18 cellular contexts compared by ENCODE assay signal in genomic region chr10:90306187-90306586, GRCh38.
DNase-seq lines count a peak whose midpoint lies in the region; ATAC-seq, FAIRE-seq and TF ChIP-seq lines count a peak whose summit lies in the region.
"Had no signal": no experiment of that assay in that cellular context is flagged by ENCODE, and none has a peak within 500 bp of the region (broad histone marks: within the 10 kb centered on the region; RNA-seq: fewer than 3 reads in every experiment).

No MANE protein-coding gene starts in this region.

- H3K9ac ChIP-seq in HCT116 (ENCODE audit: low read length) (peak overlapping the region; percentile 19), endothelial cell of umbilical vein (replicated peaks; ENCODE audit: extremely low read depth, insufficient read depth, low read length) (no peak overlapping the region)
- H3K9ac ChIP-seq: neural progenitor cell had no signal

- peak overlapping the region; percentile 76; the same call in 1 of the 2 replicates for H3K27ac ChIP-seq in HCT116 (ENCODE audit: low read depth, low read length)
- peak overlapping the region; percentile 58 for H3K27ac ChIP-seq in endothelial cell of umbilical vein (ENCODE audit: insufficient read depth, low read depth, low read length)
- no peak overlapping the region for H3K27ac ChIP-seq in ovary
- H3K27ac ChIP-seq: dorsolateral prefrontal cortex, neural progenitor cell, suprapubic skin had no signal

- H3K4me3 ChIP-seq in HCT116 (replicated peaks in 1 of 2; ENCODE audit: low read depth in 1 of 2, low read length in 2 of 2) (no peak overlapping the region), endothelial cell of umbilical vein (replicated peaks in 1 of 3; ENCODE audit: insufficient read depth in 1 of 3, low read depth in 1 of 3, low read length in 3 of 3) (no peak overlapping the region), ovary (no peak overlapping the region), lower leg skin (ENCODE audit: low read depth, poor library complexity, severe bottlenecking) (no peak overlapping the region)
- H3K4me3 ChIP-seq: dorsolateral prefrontal cortex, neural progenitor cell, suprapubic skin had no signal

- H3K4me1 Mint-ChIP-seq in osteocyte (ENCODE audit: unreplicated experiment) = peaks cover 42% of the 10 kb centered on the region

- dilution Hi-C loops in endothelial cell of umbilical vein (cut with MboI; ENCODE audit: extremely low pct_ligation_motif_present, low sequenced_read_pairs) = no loop called here

- H3K27me3 ChIP-seq in HCT116 (ENCODE audit: insufficient read depth, low read length) (no peaks in the 10 kb centered on the region), endothelial cell of umbilical vein (ENCODE audit: control insufficient read depth in 2 of 2, insufficient read depth in 2 of 2, low read length in 2 of 2) (no peaks in the 10 kb centered on the region), ovary (no peaks in the 10 kb centered on the region)
- H3K27me3 ChIP-seq: neural progenitor cell, suprapubic skin had no signal

- no peak for TF ChIP-seq EP300 in ovary (IDR thresholded peaks at IDR 0.05)

- no peaks in the 10 kb centered on the region for H3K27me3 Mint-ChIP-seq in osteocyte (ENCODE audit: unreplicated experiment)

- H2AFZ ChIP-seq in HCT116 (ENCODE audit: low read depth, low read length, poor library complexity, severe bottlenecking) = no peak overlapping the region
- no peak overlapping the region for H2AFZ ChIP-seq in endothelial cell of umbilical vein (ENCODE audit: low read depth, low read length)

- H3K36me3 ChIP-seq in HCT116 (ENCODE audit: control insufficient read depth in 1 of 2, insufficient read depth in 2 of 2, low read length in 2 of 2) (peaks cover 0 to 10% of the 10 kb centered on the region in 2 experiments; a peak in 2 of 4 replicates), endothelial cell of umbilical vein (ENCODE audit: control insufficient read depth in 2 of 2, extremely low read depth in 1 of 2, insufficient read depth in 2 of 2, low read length in 2 of 2) (no peaks in the 10 kb centered on the region), ovary (no peaks in the 10 kb centered on the region)
- H3K36me3 ChIP-seq: neural progenitor cell, suprapubic skin had no signal

- H3K9me3 Mint-ChIP-seq in osteocyte (ENCODE audit: unreplicated experiment) = no peaks in the 10 kb centered on the region

- CTCF ChIA-PET in HCT116 (lab: Charles Lee) = no interaction called here
- CTCF ChIA-PET in endothelial cell of umbilical vein (lab: Charles Lee) = interaction anchor here (1.0 kb wide), 1 partner anchor 18 kb away, joined by 4 read pairs; no protein-coding TSS in a partner anchor

- no TSS peak for BruUV-seq in HCT116 (replicated peaks; lab: Mats Ljungman, UMichigan)
- BruUV-seq in endothelial cell of umbilical vein (replicated peaks; lab: Mats Ljungman, UMichigan) = no TSS peak

- POLR2A ChIA-PET in HCT116 (lab: Charles Lee) (no interaction called here), endothelial cell of umbilical vein (lab: Charles Lee) (no interaction called here)

- H3K4me1 ChIP-seq in HCT116 (ENCODE audit: control insufficient read depth in 1 of 2, insufficient read depth in 2 of 2, low read length in 2 of 2) (peaks cover 24 to 41% of the 10 kb centered on the region in 2 experiments), endothelial cell of umbilical vein (ENCODE audit: control insufficient read depth, extremely low read depth, insufficient read depth, low read length) (peaks cover 10% of the 10 kb centered on the region), ovary (ENCODE audit: insufficient read depth) (no peaks in the 10 kb centered on the region)
- H3K4me1 ChIP-seq: suprapubic skin had no signal

- H3K36me3 Mint-ChIP-seq in osteocyte (ENCODE audit: unreplicated experiment) = no peaks in the 10 kb centered on the region
- H3K36me3 Mint-ChIP-seq: activated naive CD8-positive, alpha-beta T cell; neural progenitor cell had no signal

- DNase-seq in HCT116 (ENCODE audit: low read depth, low spot score) = peak; percentile 77
- DNase-seq in RCC 7860 (ENCODE audit: low spot score) = peak; percentile 74
- peak; percentile 98 for DNase-seq in endothelial cell of umbilical vein (ENCODE audit: low read depth, low spot score)
- no peak for DNase-seq in osteocyte (ENCODE audit: extremely low spot score, unreplicated experiment)
- DNase-seq in ovary = no peak
- no peak for DNase-seq in lower leg skin (ENCODE audit: low spot score in 2 of 2)
- no peak for DNase-seq in cerebellum (ENCODE audit: low spot score)
- no peak for DNase-seq in GM13976 (ENCODE audit: low spot score)
- DNase-seq: activated CD8-positive, alpha-beta memory T cell treated with anti-CD3 and anti-CD28 coated beads, Interleukin-2, amount 50 U/mL, for 48 hours; dorsolateral prefrontal cortex; left ventricle myocardium superior; NCI-H1436 treated with DMSO at 0.1 percent for 48 hours; NCI-H524 treated with DMSO at 0.1 percent for 48 hours; small intestine had no signal

- no peak overlapping the region for H3K4me3 Mint-ChIP-seq in osteocyte (ENCODE audit: unreplicated experiment)
- H3K4me3 Mint-ChIP-seq: activated naive CD8-positive, alpha-beta T cell; neural progenitor cell had no signal

- H3K9me3 ChIP-seq in HCT116 (ENCODE audit: control insufficient read depth in 1 of 2, insufficient read depth in 1 of 2, low read depth in 1 of 2, low read length in 2 of 2) (no peaks in the 10 kb centered on the region; a peak in 1 of 4 replicates), endothelial cell of umbilical vein (replicated peaks; ENCODE audit: control insufficient read depth, insufficient read depth, low read length) (no peaks in the 10 kb centered on the region), ovary (no peaks in the 10 kb centered on the region)
- H3K9me3 ChIP-seq: suprapubic skin had no signal

- in situ Hi-C loops in GM13976 (cut with MboI; ENCODE audit: low sequenced_read_pairs, unreplicated experiment) = no loop called here

- no peaks in the 10 kb centered on the region for H3K9me2 ChIP-seq in HCT116 (ENCODE audit: insufficient read depth)

- no peaks in the 10 kb centered on the region for H3K9me1 ChIP-seq in endothelial cell of umbilical vein (replicated peaks; ENCODE audit: control insufficient read depth, extremely low read depth, insufficient read depth, low read length)

- H4K20me1 ChIP-seq in HCT116 (ENCODE audit: insufficient read depth) = no peaks in the 10 kb centered on the region
- H4K20me1 ChIP-seq in endothelial cell of umbilical vein (replicated peaks; ENCODE audit: control insufficient read depth, extremely low read depth, insufficient read depth, low read length) = no peaks in the 10 kb centered on the region

- peak overlapping the region; percentile 91 for H3K27ac Mint-ChIP-seq in osteocyte (ENCODE audit: unreplicated experiment)
- H3K27ac Mint-ChIP-seq: activated naive CD8-positive, alpha-beta T cell; neural progenitor cell had no signal

- no peak for TF ChIP-seq POLR2A in HCT116 (IDR thresholded peaks at IDR 0.05; ENCODE audit: borderline replicate concordance, extremely low read depth, insufficient read depth, insufficient read length)
- no peak for TF ChIP-seq POLR2A in endothelial cell of umbilical vein (IDR thresholded peaks at IDR 0.05; ENCODE audit: low read depth, low read length)
- no peak for TF ChIP-seq POLR2A in ovary (IDR thresholded peaks at IDR 0.05)
- no peak for TF ChIP-seq POLR2A in lower leg skin (IDR thresholded peaks at IDR 0.05)

- intact Hi-C loops in HCT116 (cut with micrococcal nuclease) (no loop called here), endothelial cell of umbilical vein (cut with micrococcal nuclease) (loop anchor here (1.0 to 5.0 kb wide), 2 partner anchors 8 to 111 kb away; no protein-coding TSS in a partner anchor), ovary (cut with DNase I) (no loop called here), lower leg skin (cut with DNase I; ENCODE audit: low total_unique reads) (no loop called here)

- H3K4me2 ChIP-seq in HCT116 (ENCODE audit: low read length) (peak overlapping the region; percentile 41), endothelial cell of umbilical vein (ENCODE audit: insufficient read depth, low read length) (peak overlapping the region; percentile 61)
- H3K4me2 ChIP-seq: neural progenitor cell had no signal

- TF ChIP-seq RAD21 in HCT116 (IDR thresholded peaks at IDR 0.05; ENCODE audit: low read depth) = no peak

- TF ChIP-seq CTCF in HCT116 (IDR thresholded peaks at IDR 0.05 in 2 of 3, conservative IDR thresholded peaks at IDR 0.05 in 1 of 3; ENCODE audit: borderline replicate concordance in 1 of 3, insufficient read depth in 1 of 3, low read depth in 2 of 3, low read length in 2 of 3) (no peak), endothelial cell of umbilical vein (IDR thresholded peaks at IDR 0.05; ENCODE audit: extremely low read depth in 1 of 2, insufficient read depth in 1 of 2, low read depth in 1 of 2, low read length in 2 of 2) (no peak), osteocyte (IDR thresholded peaks at IDR 0.05) (no peak), ovary (IDR thresholded peaks at IDR 0.05) (no peak), lower leg skin (IDR thresholded peaks at IDR 0.05) (no peak), GM13976 (IDR thresholded peaks at IDR 0.05; ENCODE audit: borderline replicate concordance, control extremely low read depth, extremely low read depth, insufficient read depth, missing control alignments) (no peak)

- RAD21 ChIA-PET in HCT116 (lab: Charles Lee; ENCODE audit: low non-redundant PET in 1 of 2, low total read pairs in 2 of 2, uncharacterized antibody in 2 of 2, unreplicated experiment in 2 of 2) = no interaction called here

- H3K79me2 ChIP-seq in HCT116 (ENCODE audit: insufficient read depth, low read length) = no peaks in the 10 kb centered on the region
- H3K79me2 ChIP-seq in endothelial cell of umbilical vein (ENCODE audit: control insufficient read depth, insufficient read depth, low read length) = no peaks in the 10 kb centered on the region

- 47 to 54% (median 49%) methylated on average over 1 of the region's 1 CpG for WGBS in ovary, 3 donors
- WGBS in lower leg skin, 2 donors = 60 to 69% methylated on average over 1 of the region's 1 CpG

- ATAC-seq in HCT116 = peak; percentile 70
- ATAC-seq: HepG2, left ventricle myocardium superior had no signal

- FAIRE-seq in RCC 7860 (lab: Jason Lieb, UNC) (no peak), endothelial cell of umbilical vein (lab: Jason Lieb, UNC) (peak; percentile 68)
- FAIRE-seq: HepG2, small intestine had no signal

TF ChIP-seq in HCT116, 20 proteins besides CTCF, POLR2A, EP300 and RAD21 (continues in another document):
- TF ChIP-seq CEBPB (IDR thresholded peaks at IDR 0.05; ENCODE audit: low read depth) = no peak
- no peak for TF ChIP-seq ELF1 (IDR thresholded peaks at IDR 0.05; ENCODE audit: borderline replicate concordance, low read depth)
- TF ChIP-seq SP1 (IDR thresholded peaks at IDR 0.05; ENCODE audit: low read depth) = peak; percentile 25; the same call in 1 of the 2 replicates
- peak; percentile 32 for TF ChIP-seq FOSL1 (IDR thresholded peaks at IDR 0.05; ENCODE audit: low read depth)

TF ChIP-seq in endothelial cell of umbilical vein, 7 proteins besides CTCF, POLR2A, EP300 and RAD21 (continues in another document):
- peak; percentile 34 for TF ChIP-seq POLR2AphosphoS5 (IDR thresholded peaks at IDR 0.05; ENCODE audit: insufficient read depth, low read depth, low read length)
- peak; percentile 86 for TF ChIP-seq JUN (IDR thresholded peaks at IDR 0.05; ENCODE audit: borderline replicate concordance, insufficient read depth, insufficient read length, low read depth)
- peak; percentile 61 for TF ChIP-seq FOS (IDR thresholded peaks at IDR 0.05; ENCODE audit: borderline replicate concordance, insufficient read depth, low read length)

Comparison
In these comparisons a context has a peak if more than half of its experiments do, and no peak if none do; other contexts are left out.
1. DNase-seq: peak in HCT116 (single experiment), RCC 7860 (single experiment) and endothelial cell of umbilical vein (single experiment); none in osteocyte (single experiment), ovary (0 of 5), lower leg skin (0 of 2), cerebellum (single experiment) and GM13976 (single experiment).
2. H3K27ac ChIP-seq: peak in HCT116 (single experiment) and endothelial cell of umbilical vein (single experiment); none in ovary (0 of 2).